24 cellular contexts compared by ENCODE assay signal in the genomic region with DNA sequence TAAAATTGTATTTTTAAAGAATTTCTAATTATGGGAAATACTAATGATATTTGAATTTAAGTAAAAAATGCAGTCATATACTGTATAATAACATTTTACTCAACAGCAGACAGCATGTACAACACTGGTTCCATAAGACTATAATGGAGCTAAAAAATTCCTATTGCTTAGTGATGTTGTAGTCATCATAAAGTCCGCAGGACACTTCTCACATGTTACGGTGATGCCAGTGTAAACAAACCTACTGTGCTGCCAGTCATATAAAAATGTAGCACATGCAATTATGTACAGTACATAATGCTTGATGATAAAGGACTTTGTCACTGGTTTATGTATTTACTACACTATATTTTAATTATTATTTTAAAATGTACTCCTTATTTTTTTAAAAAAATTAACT.
DNase-seq lines count a peak whose midpoint lies in the region; ATAC-seq and TF ChIP-seq lines count a peak whose summit lies in the region.
"Had no signal": no experiment of that assay in that cellular context is flagged by ENCODE, and none has a peak within 500 bp of the region (broad histone marks: within the 10 kb centered on the region; RNA-seq: fewer than 3 reads in every experiment).

No MANE protein-coding gene starts in this region.

- no peaks in the 10 kb centered on the region for H3K4me1 Mint-ChIP-seq in MCF 10A (ENCODE audit: insufficient read depth, unreplicated experiment)
- H3K4me1 Mint-ChIP-seq: CD4-positive, alpha-beta memory T cell had no signal

- H4K20me1 ChIP-seq in mammary epithelial cell (ENCODE audit: insufficient read depth, low read length), result no peaks in the 10 kb centered on the region

- no peak overlapping the region for H2AFZ ChIP-seq in mammary epithelial cell (ENCODE audit: low read depth, low read length)

- intact Hi-C loops in MCF 10A (cut with micrococcal nuclease), result no loop called here
- intact Hi-C loops in mammary epithelial cell (cut with micrococcal nuclease), result no loop called here

- in situ Hi-C loops in mammary epithelial cell (cut with MboI; ENCODE audit: low sequenced_read_pairs in 2 of 2), result no loop called here

- no peak overlapping the region for H3K27ac Mint-ChIP-seq in MCF 10A (ENCODE audit: low read depth, unreplicated experiment)
- H3K27ac Mint-ChIP-seq: CD4-positive, alpha-beta memory T cell; T-helper 1 cell treated with Interleukin-12 subunit alpha and Interleukin-12 subunit beta and Interleukin-4 antibody, amounts not matched to agents 30 μg/mL and 1 μg/mL, for 36 hours had no signal

- H3K36me3 Mint-ChIP-seq in MCF 10A (ENCODE audit: insufficient read depth, unreplicated experiment), result no peaks in the 10 kb centered on the region
- H3K36me3 Mint-ChIP-seq: CD4-positive, alpha-beta memory T cell had no signal

- H3K4me3 ChIP-seq in mammary epithelial cell (replicated peaks in 1 of 3; ENCODE audit: insufficient read depth in 1 of 3, low read depth in 2 of 3, low read length in 3 of 3) (no peak overlapping the region), epithelial cell of esophagus (ENCODE audit: low read length) (no peak overlapping the region)
- H3K4me3 ChIP-seq: SK-N-MC had no signal

- peak; percentile 12 for DNase-seq in MCF 10A (ENCODE audit: unreplicated experiment)
- no peak for DNase-seq in mammary epithelial cell
- DNase-seq in NCI-H69 (lab: John Stamatoyannopoulos, UW), result peak; percentile 71
- DNase-seq in epithelial cell of esophagus (ENCODE audit: low read depth), result peak; percentile 52
- no peak for DNase-seq in effector CD4-positive, alpha-beta T cell
- no peak for DNase-seq in hypothalamus (lab: John Stamatoyannopoulos, UW)
- DNase-seq: C1 segment of cervical spinal cord; Caco-2; CD4-positive, alpha-beta memory T cell; DND-41; IMR-90; NCI-H1092; NCI-H1417 treated with DMSO at 0.1 percent for 48 hours; NCI-H187 treated with DMSO at 0.1 percent for 48 hours; NCI-H82; NK-92 treated with Interleukin-12 subunit alpha and Interleukin-12 subunit beta, amount 100 ng/mL, for 24 hours; SHP77 treated with DMSO at 0.1 percent for 48 hours; SW 1271 had no signal

- TF ChIP-seq CTCF in MCF 10A (IDR thresholded peaks at IDR 0.05; ENCODE audit: unreplicated experiment) (no peak), mammary epithelial cell (conservative IDR thresholded peaks at IDR 0.05 in 1 of 2, IDR thresholded peaks at IDR 0.05 in 1 of 2; ENCODE audit: extremely low read depth in 1 of 2, insufficient read depth in 1 of 2, low read depth in 1 of 2, low read length in 2 of 2) (no peak), epithelial cell of esophagus (IDR thresholded peaks at IDR 0.05; ENCODE audit: insufficient read depth, low read depth, low read length, missing control alignments) (no peak)

- H3K4me3 Mint-ChIP-seq in MCF 10A (ENCODE audit: unreplicated experiment), result no peak overlapping the region
- H3K4me3 Mint-ChIP-seq: CD4-positive, alpha-beta memory T cell; T-helper 1 cell treated with Interleukin-12 subunit alpha and Interleukin-12 subunit beta and Interleukin-4 antibody, amounts not matched to agents 30 μg/mL and 1 μg/mL, for 36 hours had no signal

- no peaks in the 10 kb centered on the region for H3K27me3 Mint-ChIP-seq in MCF 10A (ENCODE audit: insufficient read depth, unreplicated experiment)
- H3K27me3 Mint-ChIP-seq: CD4-positive, alpha-beta memory T cell had no signal

- no peak overlapping the region for H3K4me2 ChIP-seq in mammary epithelial cell (ENCODE audit: insufficient read depth, low read depth, low read length)
- H3K4me2 ChIP-seq: KMS-11 had no signal

- CTCF ChIA-PET in MCF 10A (lab: Yijun Ruan, JAX) (no interaction called here), mammary epithelial cell (lab: Charles Lee; ENCODE audit: low non-redundant PET) (no interaction called here)

- H3K27me3 ChIP-seq in mammary epithelial cell (ENCODE audit: insufficient read depth, low read length), result no peaks in the 10 kb centered on the region

- H3K27ac ChIP-seq in mammary epithelial cell (ENCODE audit: insufficient read depth, low read depth, low read length), result no peak overlapping the region
- H3K27ac ChIP-seq: KMS-11, SK-N-MC had no signal

- no peaks in the 10 kb centered on the region for H3K9me3 ChIP-seq in mammary epithelial cell (replicated peaks; ENCODE audit: insufficient read depth, low read length)
- H3K9me3 ChIP-seq: Caco-2 had no signal

- no peaks in the 10 kb centered on the region for H3K36me3 ChIP-seq in mammary epithelial cell (ENCODE audit: insufficient read depth, low read length)

- H3K9me3 Mint-ChIP-seq in MCF 10A (ENCODE audit: unreplicated experiment), result no peaks in the 10 kb centered on the region
- H3K9me3 Mint-ChIP-seq: T-helper 1 cell treated with Interleukin-12 subunit alpha and Interleukin-12 subunit beta and Interleukin-4 antibody, amounts not matched to agents 30 μg/mL and 1 μg/mL, for 36 hours had no signal

- dilution Hi-C loops in mammary epithelial cell (cut with HindIII; ENCODE audit: low sequenced_read_pairs), result no loop called here

- 96% methylated on average over 2 of the region's 2 CpGs for WGBS in mammary epithelial cell (ENCODE audit: low coverage, missing lambda C conversion rate)

- no peak for ATAC-seq in HG02610 (IDR thresholded peaks at IDR 0.05; ENCODE audit: unreplicated experiment)
- ATAC-seq: HCT116, Panc1 had no signal

- H3K4me1 ChIP-seq in mammary epithelial cell (ENCODE audit: insufficient read depth, low read length), result no peaks in the 10 kb centered on the region
- H3K4me1 ChIP-seq: Caco-2 had no signal

- no peak overlapping the region for H3K9ac ChIP-seq in mammary epithelial cell (ENCODE audit: insufficient read depth, low read length)
- H3K9ac ChIP-seq: KMS-11 had no signal

- POLR2A ChIA-PET in MCF 10A (lab: Yijun Ruan, JAX), result interaction anchor here (3.2 kb wide), 1 partner anchor 11 kb away, joined by 10 read pairs; no protein-coding TSS in a partner anchor

- no peaks in the 10 kb centered on the region for H3K79me2 ChIP-seq in mammary epithelial cell (ENCODE audit: insufficient read depth, low read length)

- BruUV-seq in MCF 10A (replicated peaks; lab: Mats Ljungman, UMichigan) (no TSS peak), mammary epithelial cell (replicated peaks; lab: Mats Ljungman, UMichigan) (no TSS peak)

Comparison
In these comparisons a context has a peak if more than half of its experiments do, and no peak if none do; other contexts are left out.
1. DNase-seq: peak in MCF 10A (single experiment), NCI-H69 (single experiment) and epithelial cell of esophagus (single experiment); none in mammary epithelial cell (single experiment), effector CD4-positive, alpha-beta T cell (single experiment) and hypothalamus (0 of 51).